In the genomic region with DNA sequence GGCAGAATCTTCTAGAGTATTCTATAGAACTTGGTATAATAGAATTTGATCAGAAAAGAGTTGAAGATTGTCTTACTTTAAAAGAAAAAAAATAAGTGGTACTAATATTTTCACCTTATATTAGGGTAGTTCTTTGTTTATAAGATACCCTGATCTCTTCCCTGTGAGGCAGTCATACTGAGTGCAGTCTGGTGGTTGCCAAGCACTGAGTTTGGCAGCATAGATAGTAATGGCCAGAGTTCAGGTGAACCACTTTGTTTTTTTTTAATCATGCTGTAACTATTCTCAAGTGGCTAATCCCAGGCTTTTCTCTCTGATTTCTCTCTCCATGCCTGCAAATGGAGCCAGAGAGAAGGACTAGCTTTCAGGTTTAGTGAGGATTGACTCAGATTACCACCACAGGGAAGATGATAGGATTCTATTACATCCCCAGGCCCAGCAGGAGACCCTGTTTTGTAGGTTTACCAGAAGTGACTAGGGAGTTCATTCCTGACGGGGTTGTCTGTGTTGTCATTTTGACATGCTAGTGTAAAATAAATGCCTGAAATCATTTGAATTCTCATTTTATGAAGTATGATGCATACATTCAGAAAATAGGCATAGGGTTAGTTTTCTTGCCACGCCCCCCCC, we compare ENCODE assay signal across 30 cellular contexts. TPM values are rescaled to one million over a fixed set of nuclear protein-coding genes. Genes with fewer than 3 reads are reported as not detected.
A peak's percentile ranks its signal among the peaks of the same experiment; 100 is the strongest.
DNase-seq lines count a peak whose midpoint lies in the region; ATAC-seq and TF ChIP-seq lines count a peak whose summit lies in the region.
"Had no signal": no experiment of that assay in that cellular context is flagged by ENCODE, and none has a peak within 500 bp of the region (broad histone marks: within the 10 kb centered on the region; RNA-seq: fewer than 3 reads in every experiment).

No MANE protein-coding gene starts in this region.

- H3K36me3 ChIP-seq in osteoblast (ENCODE audit: insufficient read depth, low read length) (no peaks in the 10 kb centered on the region), BE2C (no peaks in the 10 kb centered on the region)
- H3K36me3 ChIP-seq: gastrocnemius medialis, ovary, right atrium auricular region, tibial artery had no signal

- ATAC-seq in GM18909 (IDR thresholded peaks at IDR 0.05; ENCODE audit: poor library complexity, unreplicated experiment) (no peak), GM18868 (IDR thresholded peaks at IDR 0.05; ENCODE audit: unreplicated experiment) (no peak)
- ATAC-seq: activated CD4-positive, CD25-positive, alpha-beta regulatory T cell treated with anti-CD3 and anti-CD28 coated beads, Interleukin-2, amount 50 U/mL, for 24 hours; activated T-cell treated with anti-CD3 and anti-CD28 coated beads, Interleukin-2, amount 50 U/mL, for 4 hours; CD8-positive, alpha-beta T cell; gastrocnemius medialis; Right ventricle myocardium inferior had no signal

- H3K79me2 ChIP-seq in osteoblast (ENCODE audit: insufficient read depth, low read length): peaks cover 93% of the 10 kb centered on the region

- DNase-seq in NCI-H1092 treated with DMSO at 0.1 percent for 48 hours (lab: John Stamatoyannopoulos, UW): peak; percentile 15
- DNase-seq in NCI-H1092 (lab: John Stamatoyannopoulos, UW): no peak
- peak; percentile 25 for DNase-seq in NCI-H69 (lab: John Stamatoyannopoulos, UW)
- DNase-seq in choroid plexus epithelial cell (ENCODE audit: low read depth): peak; percentile 87
- DNase-seq in osteoblast (ENCODE audit: insufficient read length, low spot score, missing footprints): peak; percentile 1
- no peak for DNase-seq in BE2C
- DNase-seq: activated naive CD4-positive, alpha-beta T cell treated with anti-CD3 and anti-CD28 coated beads, Interleukin-2, amount 10 ng/mL, durations not matched to agents 7 days and 5 days; activated T-cell treated with anti-CD3 and anti-CD28 coated beads, Interleukin-2, amount 50 U/mL, for 4 hours; CD8-positive, alpha-beta T cell; DMS53; esophagus squamous epithelium; gastrocnemius medialis; GF-D8; hypothalamus; mammary epithelial cell; MV-4-11; NCI-H2029 treated with DMSO at 0.1 percent for 48 hours; NCI-H526; OCI-M1; ovary; T1000; tibial artery had no signal

- H3K27ac ChIP-seq in osteoblast (ENCODE audit: low read depth, low read length): no peak overlapping the region
- H3K27ac ChIP-seq: 22Rv1, esophagus squamous epithelium, gastrocnemius medialis, ovary, right atrium auricular region, tibial artery had no signal

- H3K9me3 ChIP-seq in osteoblast (ENCODE audit: low read depth, low read length) (no peaks in the 10 kb centered on the region), BE2C (no peaks in the 10 kb centered on the region)
- H3K9me3 ChIP-seq: esophagus squamous epithelium, gastrocnemius medialis, ovary, right atrium auricular region, tibial artery had no signal

- H3K4me1 ChIP-seq in osteoblast (ENCODE audit: insufficient read depth, low read length) (peaks cover 6% of the 10 kb centered on the region), BE2C (peaks cover 5% of the 10 kb centered on the region; the same call in 1 of the 2 replicates)

- TF ChIP-seq CTCF in choroid plexus epithelial cell (conservative IDR thresholded peaks at IDR 0.05; ENCODE audit: low read depth, low read length): no peak
- TF ChIP-seq CTCF in osteoblast (IDR thresholded peaks at IDR 0.05; ENCODE audit: extremely low read depth, low read depth, low read length): no peak
- no peak for TF ChIP-seq CTCF in BE2C (IDR thresholded peaks at IDR 0.05; ENCODE audit: low read depth, low read length)

- H4K20me1 ChIP-seq in osteoblast (ENCODE audit: insufficient read depth, low read length): peaks cover 22% of the 10 kb centered on the region

- H3K4me2 ChIP-seq in osteoblast (ENCODE audit: insufficient read depth, low read length): no peak overlapping the region

- no peaks in the 10 kb centered on the region for H3K27me3 ChIP-seq in osteoblast (ENCODE audit: insufficient read depth, low read length)
- H3K27me3 ChIP-seq in BE2C: no peaks in the 10 kb centered on the region
- H3K27me3 ChIP-seq: esophagus squamous epithelium, gastrocnemius medialis, ovary, right atrium auricular region, tibial artery had no signal

- H2AFZ ChIP-seq in osteoblast (ENCODE audit: low read length): no peak overlapping the region

- H3K4me3 ChIP-seq in choroid plexus epithelial cell (ENCODE audit: low read depth, low read length): no peak overlapping the region
- H3K4me3 ChIP-seq in osteoblast (ENCODE audit: insufficient read depth, low read length): no peak overlapping the region
- H3K4me3 ChIP-seq in BE2C (ENCODE audit: low read depth, low read length): no peak overlapping the region
- H3K4me3 ChIP-seq: esophagus squamous epithelium, gastrocnemius medialis, ovary, right atrium auricular region, tibial artery had no signal

RNA-seq across cellular contexts. Expression of gene KDM1A, which starts 16.7 kb away (rescaled TPM):
- 101 and 103 TPM in 2 replicates for total RNA-seq in osteoblast
- 53.9 TPM for polyA plus RNA-seq in BE2C (2012; ENCODE audit: insufficient read depth, insufficient read length, low read depth)

RNA-seq across cellular contexts. Expression of gene TEX46, which starts 20.3 kb away (rescaled TPM):
- total RNA-seq in osteoblast: not detected in 2 replicates
- not detected for polyA plus RNA-seq in BE2C (2012; ENCODE audit: insufficient read depth, insufficient read length, low read depth)
- total RNA-seq: activated T-cell treated with anti-CD3 and anti-CD28 coated beads, Interleukin-2, amount 50 U/mL, for 4 hours; CD8-positive, alpha-beta T cell; esophagus squamous epithelium; gastrocnemius medialis; HT1080; mammary epithelial cell; myocyte; ovary; right atrium auricular region; Right ventricle myocardium inferior had no signal
- polyA plus RNA-seq: mammary epithelial cell, ovary had no signal

Comparison
In these comparisons a context has a peak if more than half of its experiments do, and no peak if none do; other contexts are left out.
1. DNase-seq: peak in NCI-H1092 treated with DMSO at 0.1 percent for 48 hours (single experiment), NCI-H69 (single experiment), choroid plexus epithelial cell (single experiment) and osteoblast (single experiment); none in NCI-H1092 (single experiment) and BE2C (single experiment).